In the genomic region with DNA sequence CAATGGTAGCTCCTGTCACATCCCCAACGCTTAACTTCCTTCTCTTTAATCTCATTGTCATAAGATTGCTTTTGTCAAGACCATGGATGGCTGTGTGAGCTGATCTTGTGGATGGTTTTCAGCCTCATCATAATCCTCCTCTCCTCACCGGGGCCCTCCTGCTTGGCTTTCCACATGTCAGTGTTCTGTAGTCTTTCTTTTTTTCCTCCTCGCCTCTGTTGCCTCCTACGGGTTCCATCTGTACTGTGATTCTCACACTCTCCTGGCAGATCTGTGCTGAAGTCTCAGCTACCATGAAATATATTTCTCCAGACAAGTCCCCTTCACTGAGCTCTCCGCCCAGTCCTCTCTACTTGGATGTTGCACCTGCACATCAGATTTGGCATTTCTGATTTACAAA, we compare ENCODE assay signal across 17 cellular contexts.
"Had no signal": no experiment of that assay in that cellular context is flagged by ENCODE, and none has a peak within 500 bp of the region (broad histone marks: within the 10 kb centered on the region; RNA-seq: fewer than 3 reads in every experiment).

No MANE protein-coding gene starts in this region.

- H3K9me3 ChIP-seq: gastrocnemius medialis, pancreas, SK-N-SH, testis had no signal

- H3K27ac Mint-ChIP-seq: activated naive CD8-positive, alpha-beta T cell treated with anti-CD3 and anti-CD28 coated beads for 36 hours; nephron had no signal

- H3K4me3 ChIP-seq: cardiac muscle cell, gastrocnemius medialis, pancreas, testis had no signal

- H3K36me3 ChIP-seq: cardiac muscle cell, gastrocnemius medialis had no signal

- H3K9me3 Mint-ChIP-seq: activated CD4-positive, alpha-beta memory T cell treated with anti-CD3 and anti-CD28 coated beads, Interleukin-2, amount 10 ng/mL, durations not matched to agents 7 days and 5 days; activated naive CD8-positive, alpha-beta T cell treated with anti-CD3 and anti-CD28 coated beads for 36 hours; effector memory CD8-positive, alpha-beta T cell; nephron had no signal

- H3K27ac ChIP-seq: cardiac muscle cell, epithelial cell of prostate, pancreas, testis had no signal

- H3K27me3 Mint-ChIP-seq: activated CD4-positive, alpha-beta memory T cell treated with anti-CD3 and anti-CD28 coated beads, Interleukin-2, amount 10 ng/mL, durations not matched to agents 7 days and 5 days; activated naive CD8-positive, alpha-beta T cell treated with anti-CD3 and anti-CD28 coated beads for 36 hours; effector memory CD8-positive, alpha-beta T cell had no signal

- H3K4me3 Mint-ChIP-seq: activated CD4-positive, alpha-beta memory T cell treated with anti-CD3 and anti-CD28 coated beads, Interleukin-2, amount 10 ng/mL, durations not matched to agents 7 days and 5 days; activated naive CD8-positive, alpha-beta T cell treated with anti-CD3 and anti-CD28 coated beads for 36 hours; effector memory CD8-positive, alpha-beta T cell; nephron had no signal

- ATAC-seq: activated CD4-positive, CD25-positive, alpha-beta regulatory T cell treated with anti-CD3 and anti-CD28 coated beads, Interleukin-2, amount 50 U/mL, for 24 hours; effector memory CD8-positive, alpha-beta T cell; gastrocnemius medialis; left ventricle myocardium superior; pancreas; stimulated activated naive CD8-positive, alpha-beta T cell treated with anti-CD3 and anti-CD28 coated beads, Interleukin-15, Interleukin-2, amounts not matched to agents 100 U/mL and 50 U/mL, for 24 hours had no signal

- H3K27me3 ChIP-seq: cardiac muscle cell, gastrocnemius medialis, pancreas, testis had no signal

- H3K4me1 ChIP-seq: testis had no signal

- DNase-seq: activated CD4-positive, alpha-beta memory T cell treated with anti-CD3 and anti-CD28 coated beads, Interleukin-2, amount 10 ng/mL, durations not matched to agents 7 days and 5 days; activated CD8-positive, alpha-beta memory T cell treated with anti-CD3 and anti-CD28 coated beads, Interleukin-2, amount 50 U/mL, for 4 hours; activated naive CD8-positive, alpha-beta T cell treated with anti-CD3 and anti-CD28 coated beads for 36 hours; cortex of kidney; effector memory CD8-positive, alpha-beta T cell; gastrocnemius medialis; left ventricle myocardium superior; mesendoderm; pancreas; SK-N-SH; stimulated activated CD4-positive, alpha-beta T cell treated with anti-CD3 and anti-CD28 coated beads, Interleukin-12 subunit alpha, Interleukin-12 subunit beta, amount 100 ng/mL, for 4 hours; stimulated activated naive CD8-positive, alpha-beta T cell treated with anti-CD3 and anti-CD28 coated beads, Interleukin-15, Interleukin-2, amounts not matched to agents 100 U/mL and 50 U/mL, for 24 hours; testis had no signal
